ENCODE assay signal across 1 cellular context in genomic region chr21:32492376-32492775, GRCh38.
TF ChIP-seq lines count a peak whose summit lies in the region.

No MANE protein-coding gene starts in this region.

TF ChIP-seq in H1, 55 proteins besides CTCF, POLR2A, EP300 and RAD21:
- TF ChIP-seq PHF8 (conservative IDR thresholded peaks at IDR 0.05; ENCODE audit: low read depth, low read length): no peak
- TF ChIP-seq TAF1 (IDR thresholded peaks at IDR 0.05; ENCODE audit: low read depth, low read length): no peak
- no peak for TF ChIP-seq HDAC6 (IDR thresholded peaks at IDR 0.05; ENCODE audit: low read depth, low read length)
- no peak for TF ChIP-seq RXRA (IDR thresholded peaks at IDR 0.05; ENCODE audit: insufficient read depth, low read depth, low read length)
- no peak for TF ChIP-seq SRF (IDR thresholded peaks at IDR 0.05; ENCODE audit: low read depth, low read length)
- no peak for TF ChIP-seq TAF7 (optimal IDR thresholded peaks at IDR 0.05; ENCODE audit: borderline replicate concordance, low read depth, low read length)
- no peak for TF ChIP-seq ASH2L (IDR thresholded peaks at IDR 0.05; ENCODE audit: low read length)
- no peak for TF ChIP-seq SIRT6 (IDR thresholded peaks at IDR 0.05; ENCODE audit: low read length)
- TF ChIP-seq KDM5A (IDR thresholded peaks at IDR 0.05; ENCODE audit: low read length): no peak
- TF ChIP-seq KDM1A (IDR thresholded peaks at IDR 0.05; ENCODE audit: borderline replicate concordance, low read length): no peak
- no peak for TF ChIP-seq CREB1 (IDR thresholded peaks at IDR 0.05)
- TF ChIP-seq NANOG (IDR thresholded peaks at IDR 0.05; ENCODE audit: insufficient read depth, low read depth, low read length, poor library complexity, severe bottlenecking): no peak
- no peak for TF ChIP-seq GTF2F1 (IDR thresholded peaks at IDR 0.05; ENCODE audit: borderline replicate concordance, low read depth, low read length)
- TF ChIP-seq SP4 (IDR thresholded peaks at IDR 0.05; ENCODE audit: low read length): no peak
- no peak for TF ChIP-seq EZH2 (IDR thresholded peaks at IDR 0.05; ENCODE audit: low read depth, low read length, severe bottlenecking)
- no peak for TF ChIP-seq TEAD4 (IDR thresholded peaks at IDR 0.05; ENCODE audit: low read depth, low read length)
- no peak for TF ChIP-seq NRF1 (IDR thresholded peaks at IDR 0.05; ENCODE audit: low read depth, low read length)
- no peak for TF ChIP-seq TBP (IDR thresholded peaks at IDR 0.05; ENCODE audit: low read depth, low read length)
